ENCODE assay signal across 29 cellular contexts in genomic region chr4:39004818-39005217, GRCh38. TPM values are rescaled to one million over a fixed set of nuclear protein-coding genes. Genes with fewer than 3 reads are reported as not detected.
"Had no signal": no experiment of that assay in that cellular context is flagged by ENCODE, and none has a peak within 500 bp of the region (broad histone marks: within the 10 kb centered on the region; RNA-seq: fewer than 3 reads in every experiment).

No MANE protein-coding gene starts in this region.

- H3K4me1 Mint-ChIP-seq: activated CD8-positive, alpha-beta memory T cell treated with anti-CD3 and anti-CD28 coated beads, Interleukin-2, amount 10 ng/mL, durations not matched to agents 7 days and 5 days had no signal

- ATAC-seq: activated CD8-positive, alpha-beta memory T cell treated with anti-CD3 and anti-CD28 coated beads, Interleukin-2, amount 10 ng/mL, durations not matched to agents 7 days and 5 days; body of pancreas; Panc1; SK-N-SH treated with all-trans-retinoic acid at 6 μM for 48 hours had no signal

- H3K27me3 Mint-ChIP-seq: activated CD8-positive, alpha-beta memory T cell treated with anti-CD3 and anti-CD28 coated beads, Interleukin-2, amount 10 ng/mL, durations not matched to agents 7 days and 5 days; activated naive CD4-positive, alpha-beta T cell treated with anti-CD3 and anti-CD28 coated beads, Interleukin-2, amount 50 U/mL, for 24 hours had no signal

- H3K4me3 Mint-ChIP-seq: activated CD8-positive, alpha-beta memory T cell treated with anti-CD3 and anti-CD28 coated beads, Interleukin-2, amount 10 ng/mL, durations not matched to agents 7 days and 5 days; activated naive CD4-positive, alpha-beta T cell treated with anti-CD3 and anti-CD28 coated beads, Interleukin-2, amount 50 U/mL, for 24 hours; T-helper 1 cell treated with Interleukin-12 subunit alpha and Interleukin-12 subunit beta and Interleukin-4 antibody, amounts not matched to agents 30 μg/mL and 1 μg/mL, for 36 hours had no signal

- H3K27ac Mint-ChIP-seq: activated CD8-positive, alpha-beta memory T cell treated with anti-CD3 and anti-CD28 coated beads, Interleukin-2, amount 10 ng/mL, durations not matched to agents 7 days and 5 days; activated naive CD4-positive, alpha-beta T cell treated with anti-CD3 and anti-CD28 coated beads, Interleukin-2, amount 50 U/mL, for 24 hours; T-helper 1 cell treated with Interleukin-12 subunit alpha and Interleukin-12 subunit beta and Interleukin-4 antibody, amounts not matched to agents 30 μg/mL and 1 μg/mL, for 36 hours had no signal

- DNase-seq: activated CD4-positive, alpha-beta T cell treated with anti-CD3 and anti-CD28 coated beads, Interleukin-2, amount 50 U/mL, for 1 hour; activated CD4-positive, CD25-positive, alpha-beta regulatory T cell; activated CD8-positive, alpha-beta memory T cell treated with anti-CD3 and anti-CD28 coated beads, Interleukin-2, amount 10 ng/mL, durations not matched to agents 7 days and 5 days; activated effector memory CD4-positive, alpha-beta T cell treated with Interleukin-2 at 50 U/mL for 16 hours; activated naive CD4-positive, alpha-beta T cell; activated T-cell treated with anti-CD3 and anti-CD28 coated beads, Interleukin-2, amount 50 U/mL, for 48 hours; amniotic stem cell; body of pancreas; central memory CD4-positive, alpha-beta T cell; MG63; MV-4-11; NCI-H1092 treated with DMSO at 0.1 percent for 48 hours; NCI-H1417 treated with DMSO at 0.1 percent for 48 hours; NCI-H1694; NCI-H2029; NCI-H2107; NCI-H345; NCI-H510A; NCI-H526 treated with DMSO at 0.1 percent for 48 hours; OCI-M1; RPMI8226; SHP77; SW 1271; T-helper 9 cell had no signal

- H3K9me3 Mint-ChIP-seq: activated naive CD4-positive, alpha-beta T cell treated with anti-CD3 and anti-CD28 coated beads, Interleukin-2, amount 50 U/mL, for 24 hours had no signal

RNA-seq across cellular contexts. Expression of gene TMEM156, which starts 27.4 kb away (rescaled TPM):
- total RNA-seq: ascending aorta had no signal
